ENCODE assay signal across 2 cellular contexts in the genomic region with DNA sequence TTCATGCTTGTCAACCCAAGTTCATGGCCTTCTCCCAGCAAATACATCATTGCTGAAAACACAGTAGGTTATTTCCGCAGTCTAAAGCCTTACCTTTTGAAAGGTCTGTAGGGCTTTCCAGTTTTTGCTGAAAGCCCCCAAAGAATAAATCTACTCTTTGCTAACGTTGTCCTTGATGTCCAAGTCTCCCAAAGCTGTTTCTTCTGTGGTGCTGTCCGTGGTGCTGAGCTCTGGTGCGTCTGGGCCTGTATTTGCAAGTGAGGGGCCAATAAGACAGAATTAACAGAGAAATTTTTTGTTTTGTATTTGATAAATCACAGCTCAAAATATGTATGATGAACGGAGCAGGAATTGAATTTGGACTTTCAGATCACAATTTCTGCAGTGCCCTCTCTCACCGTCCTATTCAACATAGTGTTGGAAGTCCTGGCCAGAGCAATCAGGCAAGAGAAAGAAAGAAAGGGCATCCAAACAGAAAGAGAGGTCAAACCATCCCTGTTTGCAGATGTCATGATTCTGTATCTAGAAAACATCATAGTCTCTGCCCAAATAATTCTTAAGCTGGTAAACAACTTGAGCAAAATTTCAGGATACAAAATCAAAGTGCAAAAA.
TF ChIP-seq lines count a peak whose summit lies in the region.

No MANE protein-coding gene starts in this region.

TF ChIP-seq in SK-N-SH, 30 proteins besides CTCF, POLR2A, EP300 and RAD21:
- TF ChIP-seq, protein P1, sequence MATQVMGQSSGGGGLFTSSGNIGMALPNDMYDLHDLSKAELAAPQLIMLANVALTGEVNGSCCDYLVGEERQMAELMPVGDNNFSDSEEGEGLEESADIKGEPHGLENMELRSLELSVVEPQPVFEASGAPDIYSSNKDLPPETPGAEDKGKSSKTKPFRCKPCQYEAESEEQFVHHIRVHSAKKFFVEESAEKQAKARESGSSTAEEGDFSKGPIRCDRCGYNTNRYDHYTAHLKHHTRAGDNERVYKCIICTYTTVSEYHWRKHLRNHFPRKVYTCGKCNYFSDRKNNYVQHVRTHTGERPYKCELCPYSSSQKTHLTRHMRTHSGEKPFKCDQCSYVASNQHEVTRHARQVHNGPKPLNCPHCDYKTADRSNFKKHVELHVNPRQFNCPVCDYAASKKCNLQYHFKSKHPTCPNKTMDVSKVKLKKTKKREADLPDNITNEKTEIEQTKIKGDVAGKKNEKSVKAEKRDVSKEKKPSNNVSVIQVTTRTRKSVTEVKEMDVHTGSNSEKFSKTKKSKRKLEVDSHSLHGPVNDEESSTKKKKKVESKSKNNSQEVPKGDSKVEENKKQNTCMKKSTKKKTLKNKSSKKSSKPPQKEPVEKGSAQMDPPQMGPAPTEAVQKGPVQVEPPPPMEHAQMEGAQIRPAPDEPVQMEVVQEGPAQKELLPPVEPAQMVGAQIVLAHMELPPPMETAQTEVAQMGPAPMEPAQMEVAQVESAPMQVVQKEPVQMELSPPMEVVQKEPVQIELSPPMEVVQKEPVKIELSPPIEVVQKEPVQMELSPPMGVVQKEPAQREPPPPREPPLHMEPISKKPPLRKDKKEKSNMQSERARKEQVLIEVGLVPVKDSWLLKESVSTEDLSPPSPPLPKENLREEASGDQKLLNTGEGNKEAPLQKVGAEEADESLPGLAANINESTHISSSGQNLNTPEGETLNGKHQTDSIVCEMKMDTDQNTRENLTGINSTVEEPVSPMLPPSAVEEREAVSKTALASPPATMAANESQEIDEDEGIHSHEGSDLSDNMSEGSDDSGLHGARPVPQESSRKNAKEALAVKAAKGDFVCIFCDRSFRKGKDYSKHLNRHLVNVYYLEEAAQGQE (IDR thresholded peaks at IDR 0.05; ENCODE audit: low read depth, low read length): peak; percentile 96
- no peak for TF ChIP-seq FOSL2 (IDR thresholded peaks at IDR 0.05; ENCODE audit: borderline replicate concordance, low read depth)

TF ChIP-seq in SK-N-SH treated with all-trans-retinoic acid at 6 μM for 48 hours, 23 proteins besides CTCF, POLR2A, EP300 and RAD21 (continued from another document):
- TF ChIP-seq, protein P2, sequence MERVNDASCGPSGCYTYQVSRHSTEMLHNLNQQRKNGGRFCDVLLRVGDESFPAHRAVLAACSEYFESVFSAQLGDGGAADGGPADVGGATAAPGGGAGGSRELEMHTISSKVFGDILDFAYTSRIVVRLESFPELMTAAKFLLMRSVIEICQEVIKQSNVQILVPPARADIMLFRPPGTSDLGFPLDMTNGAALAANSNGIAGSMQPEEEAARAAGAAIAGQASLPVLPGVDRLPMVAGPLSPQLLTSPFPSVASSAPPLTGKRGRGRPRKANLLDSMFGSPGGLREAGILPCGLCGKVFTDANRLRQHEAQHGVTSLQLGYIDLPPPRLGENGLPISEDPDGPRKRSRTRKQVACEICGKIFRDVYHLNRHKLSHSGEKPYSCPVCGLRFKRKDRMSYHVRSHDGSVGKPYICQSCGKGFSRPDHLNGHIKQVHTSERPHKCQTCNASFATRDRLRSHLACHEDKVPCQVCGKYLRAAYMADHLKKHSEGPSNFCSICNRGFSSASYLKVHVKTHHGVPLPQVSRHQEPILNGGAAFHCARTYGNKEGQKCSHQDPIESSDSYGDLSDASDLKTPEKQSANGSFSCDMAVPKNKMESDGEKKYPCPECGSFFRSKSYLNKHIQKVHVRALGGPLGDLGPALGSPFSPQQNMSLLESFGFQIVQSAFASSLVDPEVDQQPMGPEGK (CRISPR knock-in tag; IDR thresholded peaks at IDR 0.05; ENCODE audit: borderline replicate concordance): no peak
- TF ChIP-seq, protein P3, sequence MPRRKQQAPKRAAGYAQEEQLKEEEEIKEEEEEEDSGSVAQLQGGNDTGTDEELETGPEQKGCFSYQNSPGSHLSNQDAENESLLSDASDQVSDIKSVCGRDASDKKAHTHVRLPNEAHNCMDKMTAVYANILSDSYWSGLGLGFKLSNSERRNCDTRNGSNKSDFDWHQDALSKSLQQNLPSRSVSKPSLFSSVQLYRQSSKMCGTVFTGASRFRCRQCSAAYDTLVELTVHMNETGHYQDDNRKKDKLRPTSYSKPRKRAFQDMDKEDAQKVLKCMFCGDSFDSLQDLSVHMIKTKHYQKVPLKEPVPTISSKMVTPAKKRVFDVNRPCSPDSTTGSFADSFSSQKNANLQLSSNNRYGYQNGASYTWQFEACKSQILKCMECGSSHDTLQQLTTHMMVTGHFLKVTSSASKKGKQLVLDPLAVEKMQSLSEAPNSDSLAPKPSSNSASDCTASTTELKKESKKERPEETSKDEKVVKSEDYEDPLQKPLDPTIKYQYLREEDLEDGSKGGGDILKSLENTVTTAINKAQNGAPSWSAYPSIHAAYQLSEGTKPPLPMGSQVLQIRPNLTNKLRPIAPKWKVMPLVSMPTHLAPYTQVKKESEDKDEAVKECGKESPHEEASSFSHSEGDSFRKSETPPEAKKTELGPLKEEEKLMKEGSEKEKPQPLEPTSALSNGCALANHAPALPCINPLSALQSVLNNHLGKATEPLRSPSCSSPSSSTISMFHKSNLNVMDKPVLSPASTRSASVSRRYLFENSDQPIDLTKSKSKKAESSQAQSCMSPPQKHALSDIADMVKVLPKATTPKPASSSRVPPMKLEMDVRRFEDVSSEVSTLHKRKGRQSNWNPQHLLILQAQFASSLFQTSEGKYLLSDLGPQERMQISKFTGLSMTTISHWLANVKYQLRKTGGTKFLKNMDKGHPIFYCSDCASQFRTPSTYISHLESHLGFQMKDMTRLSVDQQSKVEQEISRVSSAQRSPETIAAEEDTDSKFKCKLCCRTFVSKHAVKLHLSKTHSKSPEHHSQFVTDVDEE (CRISPR knock-in tag; IDR thresholded peaks at IDR 0.05): no peak
- no peak for TF ChIP-seq TOX (CRISPR knock-in tag; IDR thresholded peaks at IDR 0.05; ENCODE audit: borderline replicate concordance)
- TF ChIP-seq ZNF8 (CRISPR knock-in tag; IDR thresholded peaks at IDR 0.05): no peak
- no peak for TF ChIP-seq CSDC2 (CRISPR knock-in tag; IDR thresholded peaks at IDR 0.05)
- TF ChIP-seq ZFP30 (CRISPR knock-in tag; IDR thresholded peaks at IDR 0.05): no peak
